Comparison of ENCODE assay signal across 11 cellular contexts in genomic region chr20:21548390-21549035, GRCh38. TPM values are rescaled to one million over a fixed set of nuclear protein-coding genes. Genes with fewer than 3 reads are reported as not detected.
DNase-seq lines count a peak whose midpoint lies in the region; ATAC-seq and TF ChIP-seq lines count a peak whose summit lies in the region.
"Had no signal": no experiment of that assay in that cellular context is flagged by ENCODE, and none has a peak within 500 bp of the region (broad histone marks: within the 10 kb centered on the region; RNA-seq: fewer than 3 reads in every experiment).

No MANE protein-coding gene starts in this region.

- TF ChIP-seq EP300 in SK-N-SH (IDR thresholded peaks at IDR 0.05; ENCODE audit: borderline replicate concordance in 1 of 2, low read depth in 1 of 2, low read length in 1 of 2): no peak

- H3K4me1 ChIP-seq in SK-N-SH (ENCODE audit: control insufficient read depth in 1 of 2, insufficient read depth in 2 of 2, low read depth in 1 of 2, low read length in 1 of 2): no peaks in the 10 kb centered on the region

- H3K9me2 ChIP-seq in SK-N-SH: no peaks in the 10 kb centered on the region

- H3F3A ChIP-seq in SK-N-SH (replicated peaks; ENCODE audit: insufficient read depth): no peaks in the 10 kb centered on the region

- no peaks in the 10 kb centered on the region for H3K9me3 Mint-ChIP-seq in activated naive CD4-positive, alpha-beta T cell treated with anti-CD3 and anti-CD28 coated beads, Interleukin-2, amount 50 U/mL, for 24 hours
- H3K9me3 Mint-ChIP-seq: dendritic cell treated with granulocyte-macrophage colony-stimulating factor and Interleukin-4, amounts not matched to agents 40 ng/mL and 50 ng/mL, for 4 days had no signal

- no peaks in the 10 kb centered on the region; the same call in 1 of the 2 replicates for H3K27me3 ChIP-seq in SK-N-SH (ENCODE audit: insufficient read depth)

- no peak overlapping the region for H2AFZ ChIP-seq in SK-N-SH (ENCODE audit: low read depth)

- H3K27ac Mint-ChIP-seq in activated naive CD4-positive, alpha-beta T cell treated with anti-CD3 and anti-CD28 coated beads, Interleukin-2, amount 50 U/mL, for 24 hours: peak overlapping the region; percentile 65
- H3K27ac Mint-ChIP-seq: dendritic cell treated with granulocyte-macrophage colony-stimulating factor and Interleukin-4, amounts not matched to agents 40 ng/mL and 50 ng/mL, for 4 days had no signal

- POLR2A ChIA-PET in SK-N-SH (lab: Yijun Ruan, JAX): no interaction called here

- 8% methylated on average over 8 of the region's 8 CpGs for WGBS in SK-N-SH (ENCODE audit: low lambda C conversion rate)

- no peaks in the 10 kb centered on the region for H3K27me3 Mint-ChIP-seq in activated naive CD4-positive, alpha-beta T cell treated with anti-CD3 and anti-CD28 coated beads, Interleukin-2, amount 50 U/mL, for 24 hours

- H3K27ac ChIP-seq in SK-N-SH (ENCODE audit: low read depth in 2 of 2, low read length in 1 of 2): no peak overlapping the region

- ATAC-seq in GM21367 (IDR thresholded peaks at IDR 0.05; ENCODE audit: unreplicated experiment): peak; percentile 65
- no peak for ATAC-seq in HG03097 (IDR thresholded peaks at IDR 0.05; ENCODE audit: low FRiP score, unreplicated experiment)
- no peak for ATAC-seq in left colon

- no peak overlapping the region for H3K9ac ChIP-seq in SK-N-SH

- H3K4me2 ChIP-seq in SK-N-SH: no peak overlapping the region

- no peaks in the 10 kb centered on the region for H3K79me2 ChIP-seq in SK-N-SH (ENCODE audit: insufficient read depth)

- H3K4me3 ChIP-seq in SK-N-SH (ENCODE audit: low read depth in 2 of 2, low read length in 1 of 2): no peak overlapping the region

- no peaks in the 10 kb centered on the region for H4K20me1 ChIP-seq in SK-N-SH (ENCODE audit: insufficient read depth)

- no peaks in the 10 kb centered on the region for H3K36me3 ChIP-seq in SK-N-SH (replicated peaks in 1 of 2; ENCODE audit: control insufficient read depth in 1 of 2, insufficient read depth in 2 of 2, low read length in 1 of 2)

- DNase-seq in DMS153 (lab: John Stamatoyannopoulos, UW) (peak; percentile 72), NCI-H1436 treated with DMSO at 0.1 percent for 48 hours (lab: John Stamatoyannopoulos, UW) (peak; percentile 29), SK-N-SH (no peak), GM03348 (ENCODE audit: low spot score) (no peak), left colon (no peak)
- DNase-seq: C1 segment of cervical spinal cord, posterior cingulate gyrus had no signal

- no peaks in the 10 kb centered on the region for H3K36me3 Mint-ChIP-seq in activated naive CD4-positive, alpha-beta T cell treated with anti-CD3 and anti-CD28 coated beads, Interleukin-2, amount 50 U/mL, for 24 hours

- no peaks in the 10 kb centered on the region for H3K9me3 ChIP-seq in SK-N-SH

- CTCF ChIA-PET in SK-N-SH (lab: Yijun Ruan, JAX): interaction anchor here (0.9 to 2.4 kb wide), 3 partner anchors 23 to 711 kb away, joined by 3 to 7 read pairs (median 4); no protein-coding TSS in a partner anchor

- H3K4me1 Mint-ChIP-seq in activated naive CD4-positive, alpha-beta T cell treated with anti-CD3 and anti-CD28 coated beads, Interleukin-2, amount 50 U/mL, for 24 hours: peaks cover 38% of the 10 kb centered on the region

- no peak for TF ChIP-seq CTCF in SK-N-SH (IDR thresholded peaks at IDR 0.05)

- TF ChIP-seq RAD21 in SK-N-SH (IDR thresholded peaks at IDR 0.05; ENCODE audit: low read length): no peak

- H3K4me3 Mint-ChIP-seq in activated naive CD4-positive, alpha-beta T cell treated with anti-CD3 and anti-CD28 coated beads, Interleukin-2, amount 50 U/mL, for 24 hours: peak overlapping the region; percentile 65
- H3K4me3 Mint-ChIP-seq: dendritic cell treated with granulocyte-macrophage colony-stimulating factor and Interleukin-4, amounts not matched to agents 40 ng/mL and 50 ng/mL, for 4 days had no signal

- intact Hi-C loops in left colon (cut with DNase I, micrococcal nuclease): no loop called here

TF ChIP-seq in SK-N-SH, 30 proteins besides CTCF, POLR2A, EP300 and RAD21:
- TF ChIP-seq SMC3 (IDR thresholded peaks at IDR 0.05; ENCODE audit: low read depth, low read length): no peak
- TF ChIP-seq GABPA (IDR thresholded peaks at IDR 0.05; ENCODE audit: low read depth): no peak
- TF ChIP-seq YY1 (IDR thresholded peaks at IDR 0.05; ENCODE audit: low read depth): no peak
- TF ChIP-seq JUND (IDR thresholded peaks at IDR 0.05): no peak
- no peak for TF ChIP-seq FOXJ3 (CRISPR knock-in tag; IDR thresholded peaks at IDR 0.05)
- TF ChIP-seq TCF12 (IDR thresholded peaks at IDR 0.05): no peak
- TF ChIP-seq RCOR1 (IDR thresholded peaks at IDR 0.05; ENCODE audit: low read length): no peak
- TF ChIP-seq MEF2A (IDR thresholded peaks at IDR 0.05; ENCODE audit: borderline replicate concordance, low read depth): no peak
- TF ChIP-seq GATA2 (CRISPR knock-in tag; IDR thresholded peaks at IDR 0.05): no peak
- TF ChIP-seq, protein P1, sequence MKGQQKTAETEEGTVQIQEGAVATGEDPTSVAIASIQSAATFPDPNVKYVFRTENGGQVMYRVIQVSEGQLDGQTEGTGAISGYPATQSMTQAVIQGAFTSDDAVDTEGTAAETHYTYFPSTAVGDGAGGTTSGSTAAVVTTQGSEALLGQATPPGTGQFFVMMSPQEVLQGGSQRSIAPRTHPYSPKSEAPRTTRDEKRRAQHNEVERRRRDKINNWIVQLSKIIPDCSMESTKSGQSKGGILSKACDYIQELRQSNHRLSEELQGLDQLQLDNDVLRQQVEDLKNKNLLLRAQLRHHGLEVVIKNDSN (IDR thresholded peaks at IDR 0.05; ENCODE audit: borderline replicate concordance, low read depth): no peak
- TF ChIP-seq NFIC (IDR thresholded peaks at IDR 0.05; ENCODE audit: borderline replicate concordance): no peak
- TF ChIP-seq, protein P2, sequence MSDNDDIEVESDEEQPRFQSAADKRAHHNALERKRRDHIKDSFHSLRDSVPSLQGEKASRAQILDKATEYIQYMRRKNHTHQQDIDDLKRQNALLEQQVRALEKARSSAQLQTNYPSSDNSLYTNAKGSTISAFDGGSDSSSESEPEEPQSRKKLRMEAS (IDR thresholded peaks at IDR 0.05; ENCODE audit: low read depth): no peak
- TF ChIP-seq PBX3 (IDR thresholded peaks at IDR 0.05): no peak
- TF ChIP-seq SIN3A (IDR thresholded peaks at IDR 0.05; ENCODE audit: borderline replicate concordance, low read depth, low read length): no peak
- TF ChIP-seq USF2 (IDR thresholded peaks at IDR 0.05; ENCODE audit: borderline replicate concordance, low read depth, low read length): no peak

RNA-seq across cellular contexts. Expression of gene NKX2-2, which starts 34.6 kb away (rescaled TPM):
- polyA plus RNA-seq in SK-N-SH (2012; rRNA removed): not detected in 2 replicates
- not detected in 2 replicates for polyA plus RNA-seq in SK-N-SH (2012; cell fraction: cytosol; rRNA removed)
- not detected in 2 replicates for polyA plus RNA-seq in SK-N-SH (2012; cell fraction: nucleus; rRNA removed)
- total RNA-seq in left colon: 1 to 10 TPM; 1.4 TPM

Comparison
In these comparisons a context has a peak if more than half of its experiments do, and no peak if none do; other contexts are left out.
1. DNase-seq: peak in DMS153 (single experiment) and NCI-H1436 treated with DMSO at 0.1 percent for 48 hours (single experiment); none in SK-N-SH (single experiment), GM03348 (single experiment) and left colon (0 of 2).